In the genomic region with DNA sequence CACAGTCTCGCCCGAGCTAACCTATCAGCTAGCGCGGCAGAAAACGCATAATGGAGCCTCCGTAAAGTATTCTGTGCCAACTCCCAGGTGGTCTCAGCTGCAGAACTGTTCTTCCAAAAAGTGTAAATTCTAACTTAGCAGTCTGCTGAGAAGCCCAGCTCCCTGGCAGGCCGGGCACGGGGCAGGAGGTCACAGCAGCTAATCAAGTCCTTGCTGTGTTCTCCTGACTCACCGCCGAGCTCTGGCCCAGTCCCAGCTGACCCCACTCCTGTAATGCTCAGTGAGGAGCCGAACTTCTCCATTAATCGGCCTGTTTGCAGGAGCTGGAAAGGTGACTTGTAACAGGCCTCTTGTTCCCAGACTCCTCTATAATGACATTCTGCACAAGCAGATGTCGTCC, we compare ENCODE assay signal across 18 cellular contexts.
DNase-seq lines count a peak whose midpoint lies in the region; ATAC-seq, FAIRE-seq and TF ChIP-seq lines count a peak whose summit lies in the region.
"Had no signal": no experiment of that assay in that cellular context is flagged by ENCODE, and none has a peak within 500 bp of the region (broad histone marks: within the 10 kb centered on the region; RNA-seq: fewer than 3 reads in every experiment).

No MANE protein-coding gene starts in this region.

- H4K20me1 ChIP-seq in astrocyte (ENCODE audit: insufficient read depth, low read length) = peaks cover 4% of the 10 kb centered on the region
- H4K20me1 ChIP-seq in GM23248 (ENCODE audit: insufficient read depth) = no peaks in the 10 kb centered on the region
- H4K20me1 ChIP-seq: BLaER1 had no signal

- POLR2A ChIA-PET in CD4-positive, alpha-beta memory T cell (lab: Charles Lee; ENCODE audit: partially characterized antibody) = no interaction called here

- 92 to 96% methylated on average over 13 of the region's 13 CpGs for WGBS in GM23248 (ENCODE audit: low coverage in 1 of 2, low lambda C conversion rate in 2 of 2, missing lambda C conversion rate in 2 of 2), 2 experiments

- peaks cover 11% of the 10 kb centered on the region for H3K36me3 Mint-ChIP-seq in astrocyte (ENCODE audit: low read depth, unreplicated experiment)
- peaks cover 45 to 67% of the 10 kb centered on the region in 2 donors for H3K36me3 Mint-ChIP-seq in CD4-positive, alpha-beta memory T cell

- H3K79me2 ChIP-seq in astrocyte (ENCODE audit: insufficient read depth, low read length) (no peaks in the 10 kb centered on the region), GM23248 (ENCODE audit: insufficient read depth) (no peaks in the 10 kb centered on the region)

- CTCF ChIA-PET in CD4-positive, alpha-beta memory T cell (lab: Charles Lee; ENCODE audit: partially characterized antibody) = no interaction called here

- H3K4me2 ChIP-seq in astrocyte (ENCODE audit: low read length) = peak overlapping the region; percentile 7
- no peak overlapping the region for H3K4me2 ChIP-seq in GM23248 (ENCODE audit: unreplicated experiment)
- H3K4me2 ChIP-seq: BLaER1, GM23338 had no signal

- H3F3A ChIP-seq in GM23248 (ENCODE audit: insufficient read depth) = no peaks in the 10 kb centered on the region

- no peaks in the 10 kb centered on the region for H3K27me3 Mint-ChIP-seq in astrocyte (ENCODE audit: low read depth, unreplicated experiment)
- H3K27me3 Mint-ChIP-seq in CD4-positive, alpha-beta memory T cell = no peaks in the 10 kb centered on the region

- TF ChIP-seq CTCF in astrocyte (IDR thresholded peaks at IDR 0.05; ENCODE audit: insufficient read depth, low read depth, low read length) = no peak
- no peak for TF ChIP-seq CTCF in fibroblast of mammary gland (conservative IDR thresholded peaks at IDR 0.05; ENCODE audit: control insufficient read depth, insufficient read depth, low read depth, low read length)

- intact Hi-C loops in CD4-positive, alpha-beta memory T cell (cut with micrococcal nuclease) = no loop called here

- H3K9me3 ChIP-seq in MG63 (no peaks in the 10 kb centered on the region; the same call in 1 of the 2 replicates), astrocyte (ENCODE audit: insufficient read depth, low read depth, low read length) (no peaks in the 10 kb centered on the region), GM23248 (ENCODE audit: low read depth) (no peaks in the 10 kb centered on the region)
- H3K9me3 ChIP-seq in CD4-positive, alpha-beta memory T cell (ENCODE audit: control insufficient read depth in 1 of 2, low read length in 2 of 2) = no peaks in the 10 kb centered on the region
- H3K9me3 ChIP-seq: BLaER1 had no signal

- no peaks in the 10 kb centered on the region for H3K9me2 ChIP-seq in GM23248 (ENCODE audit: insufficient read depth)

- no peaks in the 10 kb centered on the region for H3K4me1 Mint-ChIP-seq in astrocyte (ENCODE audit: low read depth, unreplicated experiment)
- H3K4me1 Mint-ChIP-seq in CD4-positive, alpha-beta memory T cell = no peaks in the 10 kb centered on the region
- H3K4me1 Mint-ChIP-seq: CD14-positive monocyte, GM23338 had no signal

- no peaks in the 10 kb centered on the region for H3K4me1 ChIP-seq in astrocyte (ENCODE audit: insufficient read depth, low read length)
- H3K4me1 ChIP-seq in CD4-positive, alpha-beta memory T cell (ENCODE audit: insufficient read depth, low read length) = no peaks in the 10 kb centered on the region
- no peaks in the 10 kb centered on the region for H3K4me1 ChIP-seq in GM23248 (ENCODE audit: insufficient read depth)
- H3K4me1 ChIP-seq: BLaER1 had no signal

- no peak overlapping the region for H3K27ac ChIP-seq in astrocyte (ENCODE audit: low read depth, low read length)
- no peak overlapping the region for H3K27ac ChIP-seq in CD4-positive, alpha-beta memory T cell (ENCODE audit: low read depth, low read length)
- no peak overlapping the region for H3K27ac ChIP-seq in GM23248
- H3K27ac ChIP-seq: BLaER1 had no signal

- no peaks in the 10 kb centered on the region for H3K27me3 ChIP-seq in MG63
- no peaks in the 10 kb centered on the region for H3K27me3 ChIP-seq in astrocyte (ENCODE audit: insufficient read depth, low read length)
- no peaks in the 10 kb centered on the region for H3K27me3 ChIP-seq in CD4-positive, alpha-beta memory T cell (ENCODE audit: insufficient read depth, low read length)
- H3K27me3 ChIP-seq in GM23248 (replicated peaks; ENCODE audit: insufficient read depth) = no peaks in the 10 kb centered on the region
- H3K27me3 ChIP-seq: BLaER1 had no signal

- H3K9ac ChIP-seq in astrocyte (ENCODE audit: low read length) = no peak overlapping the region
- H3K9ac ChIP-seq in GM23248 = no peak overlapping the region
- H3K9ac ChIP-seq: BLaER1 had no signal

- H3K27ac Mint-ChIP-seq in astrocyte (ENCODE audit: unreplicated experiment) = no peak overlapping the region
- H3K27ac Mint-ChIP-seq in CD4-positive, alpha-beta memory T cell = no peak overlapping the region
- H3K27ac Mint-ChIP-seq: CD8-positive, alpha-beta T cell; GM23338 had no signal

- no peak for ATAC-seq in GM21390 (IDR thresholded peaks at IDR 0.05; ENCODE audit: unreplicated experiment)
- ATAC-seq: CD8-positive, alpha-beta T cell; GM12878; GM23338 had no signal

- in situ Hi-C loops in GM23248 (cut with MboI) = no loop called here

- no peak overlapping the region for H3K4me3 ChIP-seq in MG63
- H3K4me3 ChIP-seq in astrocyte (ENCODE audit: insufficient read depth, low read depth, low read length) = no peak overlapping the region
- no peak overlapping the region for H3K4me3 ChIP-seq in fibroblast of mammary gland (ENCODE audit: control insufficient read depth, low read depth, low read length)
- H3K4me3 ChIP-seq in CD4-positive, alpha-beta memory T cell (ENCODE audit: low read length in 2 of 2) = no peak overlapping the region
- no peak overlapping the region for H3K4me3 ChIP-seq in GM23248
- H3K4me3 ChIP-seq: BLaER1, GM12878, GM23338 had no signal

- no peak overlapping the region for H2AFZ ChIP-seq in astrocyte (ENCODE audit: low read depth, low read length)
- no peak overlapping the region for H2AFZ ChIP-seq in GM23248
- H2AFZ ChIP-seq: GM23338 had no signal

- no peak overlapping the region for H3K4me3 Mint-ChIP-seq in astrocyte (ENCODE audit: unreplicated experiment)
- no peak overlapping the region for H3K4me3 Mint-ChIP-seq in CD4-positive, alpha-beta memory T cell
- H3K4me3 Mint-ChIP-seq: CD14-positive monocyte; CD8-positive, alpha-beta T cell; GM23338 had no signal

- FAIRE-seq in astrocyte (lab: Jason Lieb, UNC) = no peak
- FAIRE-seq: GM12878, GM19239, H54 had no signal

- H3K36me3 ChIP-seq in MG63 = peaks cover 3% of the 10 kb centered on the region; the same call in 1 of the 2 replicates
- H3K36me3 ChIP-seq in astrocyte (ENCODE audit: insufficient read depth, low read length) = no peaks in the 10 kb centered on the region
- no peaks in the 10 kb centered on the region for H3K36me3 ChIP-seq in CD4-positive, alpha-beta memory T cell (ENCODE audit: insufficient read depth, low read length)
- no peaks in the 10 kb centered on the region; the same call in 1 of the 2 replicates for H3K36me3 ChIP-seq in GM23248 (ENCODE audit: low read depth)
- H3K36me3 ChIP-seq: BLaER1 had no signal

- no peaks in the 10 kb centered on the region for H3K9me3 Mint-ChIP-seq in astrocyte (ENCODE audit: unreplicated experiment)
- H3K9me3 Mint-ChIP-seq in CD4-positive, alpha-beta memory T cell = peaks cover 0 to 20% (median 8%) of the 10 kb centered on the region in 8 donors
- H3K9me3 Mint-ChIP-seq: GM23338 had no signal

- peak; percentile 35 for DNase-seq in MG63
- peak; percentile 12 for DNase-seq in astrocyte (ENCODE audit: low read depth)
- peak; percentile 8 for DNase-seq in fibroblast of mammary gland (ENCODE audit: low read depth)
- DNase-seq in smooth muscle cell of the brain vasculature (ENCODE audit: low read depth, low spot score) = peak; percentile 51
- DNase-seq in CD4-positive, alpha-beta memory T cell = no peak
- DNase-seq in GM23248 = no peak
- DNase-seq: 8988T; Calu3; CD8-positive, alpha-beta T cell; DMS79 treated with DMSO at 0.1 percent for 48 hours; HCEC 1CT had no signal

Comparison
In these comparisons a context has a peak if more than half of its experiments do, and no peak if none do; other contexts are left out.
1. DNase-seq: peak in MG63 (single experiment), astrocyte (single experiment), fibroblast of mammary gland (single experiment) and smooth muscle cell of the brain vasculature (single experiment); none in CD4-positive, alpha-beta memory T cell (0 of 5) and GM23248 (single experiment).